ENCODE assay signal across 28 cellular contexts in genomic region chr1:12717301-12717838, GRCh38. TPM values are rescaled to one million over a fixed set of nuclear protein-coding genes. Genes with fewer than 3 reads are reported as not detected.
"Had no signal": no experiment of that assay in that cellular context is flagged by ENCODE, and none has a peak within 500 bp of the region (broad histone marks: within the 10 kb centered on the region; RNA-seq: fewer than 3 reads in every experiment).

No MANE protein-coding gene starts in this region.

- H3K4me3 Mint-ChIP-seq: activated CD8-positive, alpha-beta T cell treated with anti-CD3 and anti-CD28 coated beads, Interleukin-2, amount 10 ng/mL, durations not matched to agents 7 days and 5 days; activated naive CD8-positive, alpha-beta T cell treated with anti-CD3 and anti-CD28 coated beads, Interleukin-2, amount 10 ng/mL, durations not matched to agents 7 days and 5 days had no signal

- H3K27ac ChIP-seq: adrenal gland, breast epithelium, SK-N-MC, VCaP had no signal

- H3K36me3 Mint-ChIP-seq: activated naive CD8-positive, alpha-beta T cell treated with anti-CD3 and anti-CD28 coated beads, Interleukin-2, amount 10 ng/mL, durations not matched to agents 7 days and 5 days had no signal

- ATAC-seq: activated CD4-positive, CD25-positive, alpha-beta regulatory T cell treated with anti-CD3 and anti-CD28 coated beads, Interleukin-2, amount 50 U/mL, for 24 hours; activated CD8-positive, alpha-beta T cell treated with anti-CD3 and anti-CD28 coated beads, Interleukin-2, amount 10 ng/mL, durations not matched to agents 7 days and 5 days had no signal

- H3K27ac Mint-ChIP-seq: activated CD8-positive, alpha-beta T cell treated with anti-CD3 and anti-CD28 coated beads, Interleukin-2, amount 10 ng/mL, durations not matched to agents 7 days and 5 days; activated naive CD8-positive, alpha-beta T cell treated with anti-CD3 and anti-CD28 coated beads, Interleukin-2, amount 10 ng/mL, durations not matched to agents 7 days and 5 days had no signal

- H3K27me3 ChIP-seq: adrenal gland, breast epithelium had no signal

- H3K4me3 ChIP-seq: adrenal gland, breast epithelium, SK-N-MC had no signal

- DNase-seq: activated CD4-positive, alpha-beta T cell treated with anti-CD3 and anti-CD28 coated beads for 48 hours; activated CD4-positive, alpha-beta T cell treated with anti-CD3 and anti-CD28 coated beads, Interleukin-2, amount 50 U/mL, for 4 hours; activated CD8-positive, alpha-beta memory T cell treated with anti-CD3 and anti-CD28 coated beads, Interleukin-2, amount 50 U/mL, for 48 hours; activated CD8-positive, alpha-beta T cell treated with anti-CD3 and anti-CD28 coated beads, Interleukin-2, amount 10 ng/mL, durations not matched to agents 7 days and 5 days; activated naive CD4-positive, alpha-beta T cell treated with anti-CD3 and anti-CD28 coated beads, Interleukin-2, amount 50 U/mL, for 16 hours; activated naive CD8-positive, alpha-beta T cell treated with anti-CD3 and anti-CD28 coated beads, Interleukin-2, amount 10 ng/mL, durations not matched to agents 7 days and 5 days; activated T-cell treated with anti-CD3 and anti-CD28 coated beads, Interleukin-2, amount 50 U/mL, for 1 hour; adrenal gland; aorta; caudate nucleus; NCI-H1092; NCI-H1417; NCI-H2029; NCI-H2107; NCI-H345; NCI-H510A; NCI-H526 treated with DMSO at 0.1 percent for 48 hours; NCI-H82; T-helper 1 cell had no signal

- H3K9me3 ChIP-seq: adrenal gland, breast epithelium had no signal

- H3K9me3 Mint-ChIP-seq: activated naive CD8-positive, alpha-beta T cell treated with anti-CD3 and anti-CD28 coated beads, Interleukin-2, amount 10 ng/mL, durations not matched to agents 7 days and 5 days had no signal

- H3K4me1 Mint-ChIP-seq: activated naive CD8-positive, alpha-beta T cell treated with anti-CD3 and anti-CD28 coated beads, Interleukin-2, amount 10 ng/mL, durations not matched to agents 7 days and 5 days had no signal

- H3K36me3 ChIP-seq: adrenal gland, breast epithelium had no signal

- H3K4me1 ChIP-seq: adrenal gland, breast epithelium had no signal

RNA-seq across cellular contexts. Expression of gene AADACL3, which starts 1.5 kb away (rescaled TPM):
- total RNA-seq: activated CD8-positive, alpha-beta T cell treated with anti-CD3 and anti-CD28 coated beads, Interleukin-2, amount 10 ng/mL, durations not matched to agents 7 days and 5 days; activated naive CD8-positive, alpha-beta T cell treated with anti-CD3 and anti-CD28 coated beads, Interleukin-2, amount 10 ng/mL, durations not matched to agents 7 days and 5 days; adrenal gland; aorta; chondrocyte; MCF 10A; OCI-LY7; RPMI7951; T-helper 2 cell treated with Interferon-gamma antibody and Interleukin-4, amounts not matched to agents 100 ng/mL and 5 ng/mL, for 36 hours had no signal
- polyA plus RNA-seq: adrenal gland, aorta had no signal

RNA-seq across cellular contexts. Expression of gene CFAP107, which starts 28.6 kb away (rescaled TPM):
- total RNA-seq: activated CD8-positive, alpha-beta T cell treated with anti-CD3 and anti-CD28 coated beads, Interleukin-2, amount 10 ng/mL, durations not matched to agents 7 days and 5 days; activated naive CD8-positive, alpha-beta T cell treated with anti-CD3 and anti-CD28 coated beads, Interleukin-2, amount 10 ng/mL, durations not matched to agents 7 days and 5 days; adrenal gland; aorta; breast epithelium; chondrocyte; MCF 10A; OCI-LY7; RPMI7951; T-helper 2 cell treated with Interferon-gamma antibody and Interleukin-4, amounts not matched to agents 100 ng/mL and 5 ng/mL, for 36 hours had no signal
- polyA plus RNA-seq: adrenal gland, aorta had no signal

RNA-seq across cellular contexts. Expression of gene PRAMEF12, which starts 56.2 kb away (rescaled TPM):
- total RNA-seq: activated CD8-positive, alpha-beta T cell treated with anti-CD3 and anti-CD28 coated beads, Interleukin-2, amount 10 ng/mL, durations not matched to agents 7 days and 5 days; activated naive CD8-positive, alpha-beta T cell treated with anti-CD3 and anti-CD28 coated beads, Interleukin-2, amount 10 ng/mL, durations not matched to agents 7 days and 5 days; adrenal gland; aorta; breast epithelium; chondrocyte; MCF 10A; OCI-LY7; RPMI7951; T-helper 2 cell treated with Interferon-gamma antibody and Interleukin-4, amounts not matched to agents 100 ng/mL and 5 ng/mL, for 36 hours had no signal
- polyA plus RNA-seq: adrenal gland, aorta had no signal
